Comparison of ENCODE assay signal across 8 cellular contexts in the genomic region with DNA sequence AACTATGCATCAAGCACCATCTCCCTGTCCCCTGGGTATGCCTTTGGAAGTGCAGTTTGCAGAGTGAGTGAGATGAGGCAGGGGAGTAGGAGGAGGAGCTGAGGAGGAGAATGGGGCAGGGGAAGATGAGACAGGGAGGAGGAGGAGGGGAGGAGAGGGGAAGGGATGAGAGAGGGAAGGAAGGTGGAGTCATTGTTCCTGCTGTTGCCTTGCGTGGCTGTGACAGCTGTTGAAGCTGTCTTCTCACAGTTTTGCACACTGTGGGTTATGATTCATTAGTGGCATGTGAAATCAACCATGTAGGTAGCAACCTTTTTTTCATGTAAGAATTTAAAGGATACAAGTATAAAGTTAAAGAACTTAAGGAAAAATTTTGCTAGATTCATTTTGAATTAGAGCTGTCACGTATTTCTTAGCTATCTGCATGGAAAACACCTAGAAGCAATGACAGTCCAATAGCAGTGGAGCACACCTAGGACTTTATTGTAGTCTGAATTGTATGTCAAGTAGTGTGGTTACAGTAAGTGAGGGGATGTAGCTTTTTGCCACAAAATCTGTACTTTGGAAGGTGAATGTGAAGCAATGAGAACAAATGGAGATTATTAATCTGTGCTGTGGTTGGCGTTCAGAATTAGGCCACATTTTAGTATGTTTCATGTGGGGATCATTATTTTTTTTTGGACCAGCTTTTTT. TPM values are rescaled to one million over a fixed set of nuclear protein-coding genes. Genes with fewer than 3 reads are reported as not detected.
A peak's percentile ranks its signal among the peaks of the same experiment; 100 is the strongest.
DNase-seq lines count a peak whose midpoint lies in the region; ATAC-seq and TF ChIP-seq lines count a peak whose summit lies in the region.

No MANE protein-coding gene starts in this region.

- DNase-seq in EL (peak; percentile 33), NCI-H69 (lab: John Stamatoyannopoulos, UW) (peak; percentile 65), fibroblast of lung (ENCODE audit: low read depth in 2 of 2) (peak; percentile 25 to 65), hippocampal formation (lab: John Stamatoyannopoulos, UW) (no peak), NCI-H1436 (lab: John Stamatoyannopoulos, UW) (no peak)
- DNase-seq in stimulated activated CD4-positive, alpha-beta T cell treated with anti-CD3 and anti-CD28 coated beads, Interleukin-4, amount 100 ng/mL, for 4 hours = no peak

- no peak overlapping the region for H2AFZ ChIP-seq in fibroblast of lung (ENCODE audit: low read length)

- H3K9ac ChIP-seq in fibroblast of lung (ENCODE audit: insufficient read depth, low read length) = no peak overlapping the region

- H3K9me3 ChIP-seq in fibroblast of lung (ENCODE audit: control insufficient read depth, insufficient read depth, low read depth, low read length) = no peaks in the 10 kb centered on the region

- H4K20me1 ChIP-seq in fibroblast of lung (ENCODE audit: control insufficient read depth, extremely low read depth, insufficient read depth, low read length) = no peaks in the 10 kb centered on the region

- H3K36me3 ChIP-seq in fibroblast of lung (ENCODE audit: control insufficient read depth, insufficient read depth, low read length) = no peaks in the 10 kb centered on the region

- H3K4me2 ChIP-seq in fibroblast of lung (ENCODE audit: extremely low read depth, insufficient read depth, low read length) = no peak overlapping the region

- no peak overlapping the region for H3K4me3 ChIP-seq in fibroblast of lung (replicated peaks in 1 of 4; ENCODE audit: control extremely low read depth in 1 of 4, insufficient read depth in 1 of 4, low read depth in 3 of 4, low read length in 4 of 4)

- H3K27ac ChIP-seq in fibroblast of lung (ENCODE audit: insufficient read depth, low read length) = no peak overlapping the region

- ATAC-seq in GM21723 (IDR thresholded peaks at IDR 0.05; ENCODE audit: unreplicated experiment) = peak; percentile 71
- ATAC-seq in GM18873 (IDR thresholded peaks at IDR 0.05; ENCODE audit: low FRiP score, unreplicated experiment) = no peak

- peaks cover 17% of the 10 kb centered on the region for H3K79me2 ChIP-seq in fibroblast of lung (ENCODE audit: control insufficient read depth, insufficient read depth, low read length)

- no peaks in the 10 kb centered on the region for H3K4me1 ChIP-seq in fibroblast of lung (ENCODE audit: control insufficient read depth, extremely low read depth, insufficient read depth, low read length)

- no peaks in the 10 kb centered on the region for H3K27me3 ChIP-seq in fibroblast of lung (ENCODE audit: control insufficient read depth, insufficient read depth, low read length)

- TF ChIP-seq CTCF in fibroblast of lung (conservative IDR thresholded peaks at IDR 0.05 in 1 of 2, IDR thresholded peaks at IDR 0.05 in 1 of 2; ENCODE audit: low read depth in 1 of 2, low read length in 2 of 2) = no peak

RNA-seq across cellular contexts. Expression of a gene that starts 21.7 kb away (rescaled TPM):
- 40.6 and 52.4 TPM in 2 replicates for total RNA-seq in fibroblast of lung
- 27.8 and 34.7 TPM in 2 replicates for polyA plus RNA-seq in fibroblast of lung
- polyA plus RNA-seq in fibroblast of lung (2012) = 42.8 and 67.1 TPM in 2 replicates
- 173 and 190 TPM in 2 replicates for polyA minus RNA-seq in fibroblast of lung (ENCODE audit: low replicate concordance)

RNA-seq across cellular contexts. Expression of a gene that starts 42.9 kb away (rescaled TPM):
- under 0.01 TPM in 2 replicates for total RNA-seq in fibroblast of lung
- polyA plus RNA-seq in fibroblast of lung = 0.02 and 0.10 TPM in 2 replicates
- polyA plus RNA-seq in fibroblast of lung (2012) = 0.08 TPM in 1 of 2 replicates, not detected in the other
- 0.19 TPM in 1 of 2 replicates, not detected in the other for polyA minus RNA-seq in fibroblast of lung (ENCODE audit: low replicate concordance)

Comparison
In these comparisons a context has a peak if more than half of its experiments do, and no peak if none do; other contexts are left out.
1. DNase-seq: peak in EL (single experiment), NCI-H69 (single experiment) and fibroblast of lung (2 of 2); none in hippocampal formation (0 of 2), stimulated activated CD4-positive, alpha-beta T cell treated with anti-CD3 and anti-CD28 coated beads, Interleukin-4, amount 100 ng/mL, for 4 hours (0 of 2) and NCI-H1436 (single experiment).